ENCODE assay signal across 9 cellular contexts in the genomic region with DNA sequence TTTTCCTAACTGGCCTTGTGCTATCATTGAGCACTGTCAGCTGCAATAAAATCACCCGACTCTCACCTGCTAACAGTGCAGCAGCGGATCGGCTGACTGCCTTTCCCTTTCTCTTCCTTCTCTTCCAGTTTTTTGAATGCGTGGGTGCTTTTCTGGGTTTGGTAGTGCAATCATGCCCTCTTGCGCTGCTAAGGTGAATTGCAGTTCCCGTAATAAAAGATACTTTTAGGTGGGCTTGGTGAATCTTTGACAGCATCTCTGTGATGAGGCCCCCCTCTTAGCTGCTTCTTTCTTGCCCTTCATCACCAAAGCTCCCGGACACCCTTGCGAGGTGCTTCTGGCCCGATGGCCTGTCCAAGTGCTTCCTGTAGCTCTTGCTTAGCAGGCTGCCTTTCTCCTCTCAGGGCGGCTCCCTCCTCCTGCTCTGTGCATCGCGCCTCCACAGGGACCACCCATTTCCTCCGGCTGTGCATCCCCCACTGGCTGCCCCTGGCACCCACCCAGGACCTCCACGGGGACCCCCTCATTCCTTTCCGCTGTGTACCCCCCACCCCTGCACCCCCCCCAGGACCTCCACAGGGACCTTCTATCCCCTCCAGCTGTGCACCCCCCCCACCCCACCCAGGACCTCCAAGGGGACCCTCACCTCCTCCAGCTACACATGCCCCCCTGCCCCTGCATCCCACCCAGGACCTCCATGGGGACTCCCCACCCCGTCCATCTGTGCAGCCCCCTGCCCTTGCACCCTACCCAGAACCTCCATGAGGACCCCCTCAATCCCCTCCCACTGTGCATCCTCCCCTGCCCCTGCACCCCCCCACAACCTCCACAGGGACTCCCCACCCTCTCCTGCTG. TPM values are rescaled to one million over a fixed set of nuclear protein-coding genes. Genes with fewer than 3 reads are reported as not detected.
DNase-seq lines count a peak whose midpoint lies in the region; ATAC-seq and FAIRE-seq lines count a peak whose summit lies in the region.
"Had no signal": no experiment of that assay in that cellular context is flagged by ENCODE, and none has a peak within 500 bp of the region (broad histone marks: within the 10 kb centered on the region; RNA-seq: fewer than 3 reads in every experiment).

No MANE protein-coding gene starts in this region.

- no peak for DNase-seq in GM19239 (ENCODE audit: insufficient read length, low spot score)
- DNase-seq in NCI-H226: peak; percentile 34
- peak; percentile 49 for DNase-seq in activated CD4-positive, alpha-beta T cell treated with anti-CD3 and anti-CD28 coated beads for 48 hours
- DNase-seq in effector CD4-positive, alpha-beta T cell: peak; percentile 33
- peak in 1 of 2 donors; percentile 31 for DNase-seq in memory B cell (ENCODE audit: low spot score in 2 of 2)
- no peak for DNase-seq in stimulated activated naive B cell treated with anti-CD40 and anti-IgM and Interleukin-4, amounts not matched to agents 10 μg/mL and 1 μg/mL and 100 μg/mL, for 72 hours
- DNase-seq in mesenteric fat pad (ENCODE audit: low spot score): no peak

- ATAC-seq in memory B cell (ENCODE audit: low read depth): peak; percentile 40
- peak in 1 of 2 donors; percentile 44 for ATAC-seq in stimulated activated naive B cell treated with anti-CD40 and anti-IgM and Interleukin-4, amounts not matched to agents 10 μg/mL and 1 μg/mL and 100 μg/mL, for 72 hours (replicated peaks)

- H3K79me2 ChIP-seq in ACC112 (ENCODE audit: control insufficient read depth, insufficient read depth, low read length, unreplicated experiment): no peaks in the 10 kb centered on the region

- peaks cover 29% of the 10 kb centered on the region for H3K27me3 ChIP-seq in ACC112 (ENCODE audit: insufficient read depth, low read length)

- H3K36me3 Mint-ChIP-seq in memory B cell: no peaks in the 10 kb centered on the region
- no peaks in the 10 kb centered on the region for H3K36me3 Mint-ChIP-seq in stimulated activated naive B cell treated with anti-CD40 and anti-IgM and Interleukin-4, amounts not matched to agents 10 μg/mL and 1 μg/mL and 100 μg/mL, for 72 hours

- FAIRE-seq in GM19239 (lab: Jason Lieb, UNC): peak; percentile 84

- no peak overlapping the region for H3K27ac ChIP-seq in ACC112 (ENCODE audit: low read depth, low read length)
- H3K27ac ChIP-seq: skin epidermis had no signal

- H3K4me1 ChIP-seq in ACC112 (ENCODE audit: control insufficient read depth, insufficient read depth, low read length, unreplicated experiment): peaks cover 4% of the 10 kb centered on the region

- H3K4me3 ChIP-seq in ACC112 (ENCODE audit: low read depth, low read length): peak overlapping the region; percentile 40
- H3K4me3 ChIP-seq: skin epidermis had no signal

- H3K36me3 ChIP-seq in ACC112 (ENCODE audit: insufficient read depth, low read length): no peaks in the 10 kb centered on the region

- peak overlapping the region; percentile 12 for H3K4me3 Mint-ChIP-seq in memory B cell
- peak overlapping the region; percentile 23 to 53 for H3K4me3 Mint-ChIP-seq in stimulated activated naive B cell treated with anti-CD40 and anti-IgM and Interleukin-4, amounts not matched to agents 10 μg/mL and 1 μg/mL and 100 μg/mL, for 72 hours

- no peaks in the 10 kb centered on the region for H3K9me3 Mint-ChIP-seq in memory B cell
- no peaks in the 10 kb centered on the region for H3K9me3 Mint-ChIP-seq in stimulated activated naive B cell treated with anti-CD40 and anti-IgM and Interleukin-4, amounts not matched to agents 10 μg/mL and 1 μg/mL and 100 μg/mL, for 72 hours

- H3K27ac Mint-ChIP-seq in memory B cell: no peak overlapping the region
- H3K27ac Mint-ChIP-seq in stimulated activated naive B cell treated with anti-CD40 and anti-IgM and Interleukin-4, amounts not matched to agents 10 μg/mL and 1 μg/mL and 100 μg/mL, for 72 hours: peak overlapping the region; percentile 9

- peaks cover 24% of the 10 kb centered on the region for H3K4me1 Mint-ChIP-seq in memory B cell
- peaks cover 18 to 23% of the 10 kb centered on the region in 2 donors for H3K4me1 Mint-ChIP-seq in stimulated activated naive B cell treated with anti-CD40 and anti-IgM and Interleukin-4, amounts not matched to agents 10 μg/mL and 1 μg/mL and 100 μg/mL, for 72 hours

- H3K27me3 Mint-ChIP-seq in memory B cell: peaks cover 2% of the 10 kb centered on the region
- peaks cover 8 to 28% of the 10 kb centered on the region in 2 donors for H3K27me3 Mint-ChIP-seq in stimulated activated naive B cell treated with anti-CD40 and anti-IgM and Interleukin-4, amounts not matched to agents 10 μg/mL and 1 μg/mL and 100 μg/mL, for 72 hours

- peak overlapping the region; percentile 35 for H2AFZ ChIP-seq in ACC112 (ENCODE audit: low read length, unreplicated experiment)

RNA-seq across cellular contexts. Expression of a gene that starts 50.8 kb away (rescaled TPM):
- 1,520 TPM for total RNA-seq in mesenteric fat pad

Comparison
In these comparisons a context has a peak if more than half of its experiments do, and no peak if none do; other contexts are left out.
1. DNase-seq: peak in NCI-H226 (single experiment), activated CD4-positive, alpha-beta T cell treated with anti-CD3 and anti-CD28 coated beads for 48 hours (single experiment) and effector CD4-positive, alpha-beta T cell (single experiment); none in GM19239 (single experiment), stimulated activated naive B cell treated with anti-CD40 and anti-IgM and Interleukin-4, amounts not matched to agents 10 μg/mL and 1 μg/mL and 100 μg/mL, for 72 hours (single experiment) and mesenteric fat pad (single experiment).